8 cellular contexts compared by ENCODE assay signal in the genomic region with DNA sequence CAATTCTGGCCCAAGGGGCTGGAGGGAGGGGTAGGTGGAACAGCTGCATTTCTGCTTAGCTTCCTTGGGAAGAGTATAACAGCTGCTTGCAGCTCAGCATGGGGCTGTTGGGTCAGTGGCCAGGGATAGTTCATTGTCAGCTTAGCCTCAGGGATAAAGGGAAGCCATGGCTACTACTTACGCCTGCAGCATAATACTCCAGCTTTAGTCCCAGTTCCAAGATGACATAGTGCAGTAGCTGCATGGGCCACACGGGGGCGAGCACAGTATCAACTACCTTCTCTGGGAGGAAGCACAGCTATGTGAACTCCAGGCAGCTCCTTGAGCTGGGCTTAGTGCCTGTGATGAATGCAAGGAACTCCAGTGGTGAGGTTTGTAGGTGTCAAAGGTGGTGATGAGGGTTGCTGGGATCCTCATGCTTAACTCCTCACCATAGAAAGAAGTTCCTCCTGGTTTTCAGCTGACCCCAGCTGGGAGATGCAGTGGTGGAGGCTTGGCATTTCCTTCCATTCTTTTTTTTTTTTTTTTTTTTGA. TPM values are rescaled to one million over a fixed set of nuclear protein-coding genes. Genes with fewer than 3 reads are reported as not detected.
DNase-seq lines count a peak whose midpoint lies in the region; TF ChIP-seq lines count a peak whose summit lies in the region.

No MANE protein-coding gene starts in this region.

- H3K27me3 Mint-ChIP-seq in T-helper 2 cell treated with Interferon-gamma antibody and Interleukin-4, amounts not matched to agents 5 μg/mL and 100 μg/mL, for 36 hours (ENCODE audit: low read depth): peaks cover 40% of the 10 kb centered on the region

- intact Hi-C loops in ascending aorta (cut with DNase I) (no loop called here), spleen (cut with DNase I; ENCODE audit: low total_unique reads) (no loop called here)

- H3K9me3 Mint-ChIP-seq in T-helper 2 cell treated with Interferon-gamma antibody and Interleukin-4, amounts not matched to agents 5 μg/mL and 100 μg/mL, for 36 hours: peaks cover 25% of the 10 kb centered on the region

- peak; percentile 10 for DNase-seq in NCI-H1092 treated with DMSO at 0.1 percent for 48 hours (lab: John Stamatoyannopoulos, UW)
- DNase-seq in NCI-H1092 (lab: John Stamatoyannopoulos, UW): no peak
- peak; percentile 81 for DNase-seq in H7
- peak; percentile 55 for DNase-seq in T-helper 2 cell treated with Interferon-gamma antibody and Interleukin-4, amounts not matched to agents 5 μg/mL and 100 μg/mL, for 36 hours (ENCODE audit: low spot score)
- peak; percentile 73 to 94 for DNase-seq in ascending aorta (ENCODE audit: low spot score in 2 of 2)
- DNase-seq in hypothalamus (lab: John Stamatoyannopoulos, UW): peak in 33 of 51 donors; percentile 2 to 66 (median 24)
- peak; percentile 93 for DNase-seq in spleen

- peaks cover 9 to 17% of the 10 kb centered on the region in 2 donors for H3K9me3 ChIP-seq in ascending aorta
- peaks cover 0 to 32% (median 27%) of the 10 kb centered on the region in 8 donors for H3K9me3 ChIP-seq in spleen

- no peak overlapping the region for H3K4me3 ChIP-seq in H7 (ENCODE audit: insufficient read depth, low read depth, low read length)
- no peak overlapping the region for H3K4me3 ChIP-seq in ascending aorta
- H3K4me3 ChIP-seq in spleen: no peak overlapping the region

- H3K27ac Mint-ChIP-seq in T-helper 2 cell treated with Interferon-gamma antibody and Interleukin-4, amounts not matched to agents 5 μg/mL and 100 μg/mL, for 36 hours: no peak overlapping the region

- peaks cover 1% of the 10 kb centered on the region for H3K36me3 Mint-ChIP-seq in T-helper 2 cell treated with Interferon-gamma antibody and Interleukin-4, amounts not matched to agents 5 μg/mL and 100 μg/mL, for 36 hours (ENCODE audit: low read depth)

- no peaks in the 10 kb centered on the region for H3K4me1 ChIP-seq in ascending aorta
- H3K4me1 ChIP-seq in spleen: peaks cover 0 to 10% (median 2%) of the 10 kb centered on the region in 6 donors

- H3K4me1 Mint-ChIP-seq in T-helper 2 cell treated with Interferon-gamma antibody and Interleukin-4, amounts not matched to agents 5 μg/mL and 100 μg/mL, for 36 hours (ENCODE audit: low read depth): peaks cover 8% of the 10 kb centered on the region

- TF ChIP-seq CTCF in LNCAP (IDR thresholded peaks at IDR 0.05) (peak; percentile 75), ascending aorta (IDR thresholded peaks at IDR 0.05) (peak; percentile 79 to 85 (median 81)), spleen (IDR thresholded peaks at IDR 0.05 in 8 of 11, conservative IDR thresholded peaks at IDR 0.05 in 3 of 11) (peak; percentile 80 to 92 (median 85))

- TF ChIP-seq POLR2A in spleen (IDR thresholded peaks at IDR 0.05): no peak

- 0 to 20% (median 17%) methylated on average over 1 to 3 of the region's 3 CpGs for WGBS in spleen, 5 donors

- H3K27me3 ChIP-seq in H7 (ENCODE audit: control insufficient read depth, insufficient read depth, low read length) (no peaks in the 10 kb centered on the region), ascending aorta (no peaks in the 10 kb centered on the region), spleen (replicated peaks in 1 of 7) (no peaks in the 10 kb centered on the region)

- no peak overlapping the region for H3K4me3 Mint-ChIP-seq in T-helper 2 cell treated with Interferon-gamma antibody and Interleukin-4, amounts not matched to agents 5 μg/mL and 100 μg/mL, for 36 hours

- H3K27ac ChIP-seq in ascending aorta: no peak overlapping the region
- no peak overlapping the region for H3K27ac ChIP-seq in spleen

- H3K36me3 ChIP-seq in H7 (replicated peaks; ENCODE audit: control insufficient read depth, insufficient read depth, low read length) (no peaks in the 10 kb centered on the region), ascending aorta (no peaks in the 10 kb centered on the region), spleen (no peaks in the 10 kb centered on the region)

RNA-seq across cellular contexts. Expression of gene RHOB, which starts 35.4 kb away (rescaled TPM):
- total RNA-seq in H7 (2014; rRNA removed; shearing (Covaris generic)): 97.0 and 123 TPM in 2 replicates
- total RNA-seq in ascending aorta: 3,143 TPM
- total RNA-seq in spleen: 100 to 1,000 TPM in 6 of 7 donors, 10 to 100 TPM in 1; 94.3 to 309 (median 233) TPM
- 10 to 100 TPM; 32.6 to 69.0 (median 61.0) TPM for polyA plus RNA-seq in spleen

Comparison
In these comparisons a context has a peak if more than half of its experiments do, and no peak if none do; other contexts are left out.
1. RNA of gene RHOB, which starts 35.4 kb away (total RNA-seq): 3,143 TPM in ascending aorta (single experiment); 94.3 to 309 TPM in spleen and 97.0 to 123 TPM in H7; every median in the first group is over 10 times any median in the second.
2. Peak in every context shown above with its lines, with median percentiles within 50 percentile points of each other: CTCF ChIP-seq.